ENCODE assay signal across 8 cellular contexts in genomic region chr19:47483800-47484690, GRCh38.
DNase-seq lines count a peak whose midpoint lies in the region; ATAC-seq and TF ChIP-seq lines count a peak whose summit lies in the region.

KPTN (minus strand) TSS chr19:47484219; CDS start chr19:47484160, 59 bp downstream.

- peak; percentile 80 for ATAC-seq in GM19035 (IDR thresholded peaks at IDR 0.05; ENCODE audit: unreplicated experiment)
- peak; percentile 77 for ATAC-seq in HG03432 (IDR thresholded peaks at IDR 0.05; ENCODE audit: unreplicated experiment)

- peak within 1 kb of the TSS; percentile 78 for H3K4me3 ChIP-seq in AG10803 (ENCODE audit: low read length)
- peak within 1 kb of the TSS; percentile 71 for H3K4me3 ChIP-seq in choroid plexus epithelial cell (ENCODE audit: low read depth, low read length)

- TF ChIP-seq CTCF in AG10803 (conservative IDR thresholded peaks at IDR 0.05; ENCODE audit: low read length) (peak; percentile 89), choroid plexus epithelial cell (conservative IDR thresholded peaks at IDR 0.05; ENCODE audit: low read depth, low read length) (peak; percentile 96)

- peak; percentile 89 for DNase-seq in AG10803 (ENCODE audit: low read depth)
- peak; percentile 84 for DNase-seq in NCI-H510A (lab: John Stamatoyannopoulos, UW)
- peak; percentile 81 to 87 for DNase-seq in activated CD4-positive, alpha-beta T cell treated with anti-CD3 and anti-CD28 coated beads for 24 hours (ENCODE audit: low read depth in 2 of 2)
- DNase-seq in choroid plexus epithelial cell (ENCODE audit: low read depth) = peak; percentile 93
- DNase-seq in kidney tubule cell (ENCODE audit: low spot score) = peak; percentile 91
- peak; percentile 85 to 86 for DNase-seq in stimulated activated CD4-positive, alpha-beta T cell treated with anti-CD3 and anti-CD28 coated beads, Interleukin-15, amount 100 ng/mL, for 48 hours (ENCODE audit: low read depth in 2 of 2)

Comparison
In these comparisons a context has a peak if more than half of its experiments do, and no peak if none do; other contexts are left out.
1. Peak in every context shown above with its lines: DNase-seq, ATAC-seq and H3K4me3 ChIP-seq.